In genomic region chr5:110441035-110441434, GRCh38 we compare ENCODE assay signal across 8 cellular contexts.
DNase-seq lines count a peak whose midpoint lies in the region; ATAC-seq, FAIRE-seq and TF ChIP-seq lines count a peak whose summit lies in the region.

No MANE protein-coding gene starts in this region.

- H3K36me3 ChIP-seq in pancreas = no peaks in the 10 kb centered on the region

- intact Hi-C loops in pancreas (cut with DNase I) = no loop called here

- H3K36me3 Mint-ChIP-seq in activated CD8-positive, alpha-beta T cell treated with anti-CD3 and anti-CD28 coated beads, Interleukin-2, amount 10 ng/mL, durations not matched to agents 7 days and 5 days (ENCODE audit: low read depth) = no peaks in the 10 kb centered on the region

- H3K4me1 Mint-ChIP-seq in activated CD8-positive, alpha-beta T cell treated with anti-CD3 and anti-CD28 coated beads, Interleukin-2, amount 10 ng/mL, durations not matched to agents 7 days and 5 days (ENCODE audit: low read depth) = no peaks in the 10 kb centered on the region

- H3K27me3 Mint-ChIP-seq in activated CD8-positive, alpha-beta T cell treated with anti-CD3 and anti-CD28 coated beads, Interleukin-2, amount 10 ng/mL, durations not matched to agents 7 days and 5 days (ENCODE audit: low read depth) = no peaks in the 10 kb centered on the region

- H3K4me1 ChIP-seq in pancreas = no peaks in the 10 kb centered on the region

- no peak overlapping the region for H3K4me3 Mint-ChIP-seq in activated CD8-positive, alpha-beta T cell treated with anti-CD3 and anti-CD28 coated beads, Interleukin-2, amount 10 ng/mL, durations not matched to agents 7 days and 5 days

- no peak overlapping the region for H3K27ac Mint-ChIP-seq in activated CD8-positive, alpha-beta T cell treated with anti-CD3 and anti-CD28 coated beads, Interleukin-2, amount 10 ng/mL, durations not matched to agents 7 days and 5 days

- no peak for FAIRE-seq in pancreas (lab: Jason Lieb, UNC)

- no peaks in the 10 kb centered on the region for H3K9me3 ChIP-seq in pancreas

- CTCF ChIA-PET in activated CD8-positive, alpha-beta T cell treated with anti-CD3 and anti-CD28 coated beads, Interleukin-2, amount 10 ng/mL, durations not matched to agents 7 days and 5 days (lab: Charles Lee) = interaction anchor here (1.0 to 1.4 kb wide), 2 partner anchors 149 to 182 kb away, joined by 3 read pairs; no protein-coding TSS in a partner anchor

- no peak overlapping the region for H3K27ac ChIP-seq in pancreas

- no peak overlapping the region for H3K4me3 ChIP-seq in pancreas

- no peaks in the 10 kb centered on the region for H3K27me3 ChIP-seq in pancreas

- no peaks in the 10 kb centered on the region for H3K9me3 Mint-ChIP-seq in activated CD8-positive, alpha-beta T cell treated with anti-CD3 and anti-CD28 coated beads, Interleukin-2, amount 10 ng/mL, durations not matched to agents 7 days and 5 days (ENCODE audit: insufficient read depth)

- ATAC-seq in GM19397 (IDR thresholded peaks at IDR 0.05; ENCODE audit: unreplicated experiment) = peak; percentile 56
- ATAC-seq in activated CD8-positive, alpha-beta T cell treated with anti-CD3 and anti-CD28 coated beads, Interleukin-2, amount 10 ng/mL, durations not matched to agents 7 days and 5 days = no peak
- ATAC-seq in pancreas = no peak

- DNase-seq in D341Med (ENCODE audit: low spot score) (peak; percentile 12), HuH-7.5 (ENCODE audit: low spot score) (peak; percentile 1), midbrain (lab: John Stamatoyannopoulos, UW) (peak; percentile 13), NCI-H187 treated with DMSO at 0.1 percent for 48 hours (lab: John Stamatoyannopoulos, UW) (no peak), pancreas (no peak)
- DNase-seq in activated CD8-positive, alpha-beta T cell treated with anti-CD3 and anti-CD28 coated beads, Interleukin-2, amount 10 ng/mL, durations not matched to agents 7 days and 5 days = peak; percentile 21
- no peak for DNase-seq in activated CD4-positive, alpha-beta T cell treated with anti-CD3 and anti-CD28 coated beads, Interleukin-2, amount 50 U/mL, for 48 hours

- POLR2A ChIA-PET in activated CD8-positive, alpha-beta T cell treated with anti-CD3 and anti-CD28 coated beads, Interleukin-2, amount 10 ng/mL, durations not matched to agents 7 days and 5 days (lab: Charles Lee) = no interaction called here

- 21 to 28% methylated on average over 2 of the region's 2 CpGs for WGBS in pancreas, 2 donors

- TF ChIP-seq CTCF in pancreas (IDR thresholded peaks at IDR 0.05) = no peak

Comparison
In these comparisons a context has a peak if more than half of its experiments do, and no peak if none do; other contexts are left out.
1. DNase-seq: peak in D341Med (single experiment), HuH-7.5 (single experiment), activated CD8-positive, alpha-beta T cell treated with anti-CD3 and anti-CD28 coated beads, Interleukin-2, amount 10 ng/mL, durations not matched to agents 7 days and 5 days (single experiment) and midbrain (single experiment); none in NCI-H187 treated with DMSO at 0.1 percent for 48 hours (single experiment), pancreas (0 of 6) and activated CD4-positive, alpha-beta T cell treated with anti-CD3 and anti-CD28 coated beads, Interleukin-2, amount 50 U/mL, for 48 hours (0 of 2).